Comparison of ENCODE assay signal across 9 cellular contexts in genomic region chr2:38498039-38498438, GRCh38.
DNase-seq lines count a peak whose midpoint lies in the region; ATAC-seq, FAIRE-seq and TF ChIP-seq lines count a peak whose summit lies in the region.
"Had no signal": no experiment of that assay in that cellular context is flagged by ENCODE, and none has a peak within 500 bp of the region (broad histone marks: within the 10 kb centered on the region; RNA-seq: fewer than 3 reads in every experiment).

No MANE protein-coding gene starts in this region.

- H3K4me1 ChIP-seq in mesendoderm (ENCODE audit: control insufficient read depth, low read depth, low read length) (peaks cover 7% of the 10 kb centered on the region), ascending aorta (peaks cover 0 to 19% of the 10 kb centered on the region in 2 donors)

- H3K4me3 Mint-ChIP-seq in naive thymus-derived CD8-positive, alpha-beta T cell, result no peak overlapping the region

- peak; percentile 40 for DNase-seq in GM18507 (ENCODE audit: extremely low spot score, insufficient read length, low read depth)
- no peak for DNase-seq in HEK293T (ENCODE audit: extremely low spot score)
- DNase-seq in NCI-H2171 (lab: John Stamatoyannopoulos, UW), result peak; percentile 90
- peak; percentile 69 for DNase-seq in mesendoderm
- no peak for DNase-seq in naive thymus-derived CD8-positive, alpha-beta T cell
- no peak for DNase-seq in foreskin melanocyte
- DNase-seq in ascending aorta (ENCODE audit: low spot score in 2 of 2), result no peak
- no peak for DNase-seq in COLO668 (lab: John Stamatoyannopoulos, UW; ENCODE audit: unreplicated experiment)
- DNase-seq: T-helper 1 cell had no signal

- H3K56ac ChIP-seq in mesendoderm (ENCODE audit: low read length), result no peak overlapping the region

- WGBS in mesendoderm (ENCODE audit: extremely low coverage, insufficient coverage, low lambda C conversion rate), result no CpG with 5 or more reads among the region's 3 CpGs

- no peak overlapping the region for H3K9ac ChIP-seq in mesendoderm (ENCODE audit: low read length)

- peaks cover 0 to 10% of the 10 kb centered on the region in 2 donors for H3K9me3 ChIP-seq in ascending aorta

- H4K5ac ChIP-seq in mesendoderm (ENCODE audit: low read length), result no peak overlapping the region

- H3K27me3 Mint-ChIP-seq in naive thymus-derived CD8-positive, alpha-beta T cell, result peaks cover 2 to 12% (median 3%) of the 10 kb centered on the region in 5 donors

- FAIRE-seq in GM18507 (lab: Jason Lieb, UNC), result peak; percentile 72

- no peaks in the 10 kb centered on the region for H3K79me2 ChIP-seq in mesendoderm (ENCODE audit: control insufficient read depth, insufficient read depth, low read length)

- H3K36me3 Mint-ChIP-seq in naive thymus-derived CD8-positive, alpha-beta T cell, result peaks cover 0 to 12% (median 9%) of the 10 kb centered on the region in 3 donors

- H3K27me3 ChIP-seq in mesendoderm (ENCODE audit: insufficient read depth, low read length, poor library complexity), result no peaks in the 10 kb centered on the region
- no peaks in the 10 kb centered on the region for H3K27me3 ChIP-seq in ascending aorta

- no peaks in the 10 kb centered on the region for H3K79me1 ChIP-seq in mesendoderm (ENCODE audit: low read length)

- H3K27ac ChIP-seq in mesendoderm (ENCODE audit: low read depth, low read length) (no peak overlapping the region), ascending aorta (no peak overlapping the region)

- no peak for TF ChIP-seq CTCF in ascending aorta (IDR thresholded peaks at IDR 0.05)

- no peak overlapping the region for H2BK15ac ChIP-seq in mesendoderm (replicated peaks; ENCODE audit: low read depth)

- H3K27ac Mint-ChIP-seq in naive thymus-derived CD8-positive, alpha-beta T cell, result peak overlapping the region in 5 of 10 donors; percentile 5 to 44 (median 23)

- peaks cover 2 to 9% (median 7%) of the 10 kb centered on the region in 4 donors for H3K4me1 Mint-ChIP-seq in naive thymus-derived CD8-positive, alpha-beta T cell

- H2AK5ac ChIP-seq in mesendoderm (ENCODE audit: low read length), result no peak overlapping the region

- H3K4ac ChIP-seq in mesendoderm (ENCODE audit: low read depth, low read length), result no peak overlapping the region

- CTCF ChIA-PET in HEK293T (lab: Yijun Ruan, JAX), result interaction anchor here (1.0 kb wide), 1 partner anchor 10 kb away, joined by 7 read pairs; no protein-coding TSS in a partner anchor

- intact Hi-C loops in ascending aorta (cut with DNase I), result no loop called here

- POLR2A ChIA-PET in HEK293T (lab: Yijun Ruan, JAX), result interaction anchor here (0.5 kb wide), 1 partner anchor 18 kb away, joined by 3 read pairs; no protein-coding TSS in a partner anchor
- POLR2A ChIA-PET in naive thymus-derived CD8-positive, alpha-beta T cell (lab: Charles Lee), result no interaction called here

- H3K18ac ChIP-seq in mesendoderm (ENCODE audit: low read length), result no peak overlapping the region

- ATAC-seq in naive thymus-derived CD8-positive, alpha-beta T cell, result no peak

- H3K36me3 ChIP-seq in mesendoderm (ENCODE audit: control insufficient read depth, insufficient read depth, low read length) (no peaks in the 10 kb centered on the region), ascending aorta (no peaks in the 10 kb centered on the region)

- H3K4me2 ChIP-seq in mesendoderm (ENCODE audit: low read length), result no peak overlapping the region

- no peak overlapping the region for H3K23ac ChIP-seq in mesendoderm (ENCODE audit: low read length)

- peaks cover 0 to 14% (median 5%) of the 10 kb centered on the region in 9 donors for H3K9me3 Mint-ChIP-seq in naive thymus-derived CD8-positive, alpha-beta T cell

- no peak overlapping the region for H2BK120ac ChIP-seq in mesendoderm (ENCODE audit: low read depth, low read length)

- no peak overlapping the region for H3K4me3 ChIP-seq in mesendoderm (ENCODE audit: low read length)
- no peak overlapping the region for H3K4me3 ChIP-seq in ascending aorta

- no peak overlapping the region for H2BK5ac ChIP-seq in mesendoderm (ENCODE audit: low read length)

- no peak overlapping the region for H4K8ac ChIP-seq in mesendoderm (ENCODE audit: low read depth, low read length)

TF ChIP-seq in HEK293T, 16 proteins besides CTCF, POLR2A, EP300 and RAD21:
- TF ChIP-seq PKNOX1 (IDR thresholded peaks at IDR 0.05), result peak; percentile 62
- no peak for TF ChIP-seq BHLHE40 (IDR thresholded peaks at IDR 0.05; ENCODE audit: borderline replicate concordance)
- TF ChIP-seq CTBP1 (IDR thresholded peaks at IDR 0.05; ENCODE audit: borderline replicate concordance), result no peak
- no peak for TF ChIP-seq ZNF384 (IDR thresholded peaks at IDR 0.05)
- no peak for TF ChIP-seq LEF1 (IDR thresholded peaks at IDR 0.05; ENCODE audit: borderline replicate concordance)
TF ChIP-seq in HEK293T: peak in this region for 1.

Comparison
In these comparisons a context has a peak if more than half of its experiments do, and no peak if none do; other contexts are left out.
1. DNase-seq: peak in GM18507 (single experiment), NCI-H2171 (single experiment) and mesendoderm (single experiment); none in HEK293T (single experiment), naive thymus-derived CD8-positive, alpha-beta T cell (0 of 10), foreskin melanocyte (single experiment), ascending aorta (0 of 2) and COLO668 (single experiment).